1 cellular context compared by ENCODE assay signal in the genomic region with DNA sequence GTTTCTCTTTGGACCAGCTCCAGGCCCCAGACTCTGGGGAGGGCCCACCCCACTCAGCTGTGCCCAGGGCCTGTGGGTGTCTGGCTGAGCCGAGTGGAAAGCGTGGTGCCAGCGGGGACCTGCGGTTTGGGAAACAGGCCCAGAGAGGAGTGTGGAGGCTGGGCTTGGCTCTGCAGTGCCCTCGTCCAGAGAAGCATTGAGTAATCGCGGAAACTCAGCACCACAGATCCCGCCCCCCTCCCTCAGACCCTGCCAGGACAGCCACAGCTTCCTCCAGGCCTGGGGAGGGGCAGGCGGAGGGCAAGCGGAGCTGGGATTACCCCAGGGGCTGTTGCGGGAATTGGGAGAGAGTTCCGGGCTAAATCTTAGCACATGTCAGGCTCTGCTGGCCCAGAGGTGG.
TF ChIP-seq lines count a peak whose summit lies in the region.

No MANE protein-coding gene starts in this region.

TF ChIP-seq in HepG2, 621 proteins besides CTCF, POLR2A, EP300 and RAD21 (continued from another document and continues in another):
- TF ChIP-seq, protein P1, sequence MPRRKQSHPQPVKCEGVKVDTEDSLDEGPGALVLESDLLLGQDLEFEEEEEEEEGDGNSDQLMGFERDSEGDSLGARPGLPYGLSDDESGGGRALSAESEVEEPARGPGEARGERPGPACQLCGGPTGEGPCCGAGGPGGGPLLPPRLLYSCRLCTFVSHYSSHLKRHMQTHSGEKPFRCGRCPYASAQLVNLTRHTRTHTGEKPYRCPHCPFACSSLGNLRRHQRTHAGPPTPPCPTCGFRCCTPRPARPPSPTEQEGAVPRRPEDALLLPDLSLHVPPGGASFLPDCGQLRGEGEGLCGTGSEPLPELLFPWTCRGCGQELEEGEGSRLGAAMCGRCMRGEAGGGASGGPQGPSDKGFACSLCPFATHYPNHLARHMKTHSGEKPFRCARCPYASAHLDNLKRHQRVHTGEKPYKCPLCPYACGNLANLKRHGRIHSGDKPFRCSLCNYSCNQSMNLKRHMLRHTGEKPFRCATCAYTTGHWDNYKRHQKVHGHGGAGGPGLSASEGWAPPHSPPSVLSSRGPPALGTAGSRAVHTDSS (CRISPR knock-in tag; conservative IDR thresholded peaks at IDR 0.05) = no peak
- TF ChIP-seq MAFK (conservative IDR thresholded peaks at IDR 0.05 in 1 of 2, IDR thresholded peaks at IDR 0.05 in 1 of 2; ENCODE audit: low read length in 2 of 2) = no peak
- TF ChIP-seq ZNF557 (CRISPR knock-in tag; IDR thresholded peaks at IDR 0.05) = no peak
- TF ChIP-seq ZSCAN21 (CRISPR knock-in tag; IDR thresholded peaks at IDR 0.05; ENCODE audit: borderline replicate concordance) = no peak
- TF ChIP-seq ZNF691 (CRISPR knock-in tag; IDR thresholded peaks at IDR 0.05; ENCODE audit: borderline replicate concordance, low read depth) = no peak
- TF ChIP-seq, protein P2, sequence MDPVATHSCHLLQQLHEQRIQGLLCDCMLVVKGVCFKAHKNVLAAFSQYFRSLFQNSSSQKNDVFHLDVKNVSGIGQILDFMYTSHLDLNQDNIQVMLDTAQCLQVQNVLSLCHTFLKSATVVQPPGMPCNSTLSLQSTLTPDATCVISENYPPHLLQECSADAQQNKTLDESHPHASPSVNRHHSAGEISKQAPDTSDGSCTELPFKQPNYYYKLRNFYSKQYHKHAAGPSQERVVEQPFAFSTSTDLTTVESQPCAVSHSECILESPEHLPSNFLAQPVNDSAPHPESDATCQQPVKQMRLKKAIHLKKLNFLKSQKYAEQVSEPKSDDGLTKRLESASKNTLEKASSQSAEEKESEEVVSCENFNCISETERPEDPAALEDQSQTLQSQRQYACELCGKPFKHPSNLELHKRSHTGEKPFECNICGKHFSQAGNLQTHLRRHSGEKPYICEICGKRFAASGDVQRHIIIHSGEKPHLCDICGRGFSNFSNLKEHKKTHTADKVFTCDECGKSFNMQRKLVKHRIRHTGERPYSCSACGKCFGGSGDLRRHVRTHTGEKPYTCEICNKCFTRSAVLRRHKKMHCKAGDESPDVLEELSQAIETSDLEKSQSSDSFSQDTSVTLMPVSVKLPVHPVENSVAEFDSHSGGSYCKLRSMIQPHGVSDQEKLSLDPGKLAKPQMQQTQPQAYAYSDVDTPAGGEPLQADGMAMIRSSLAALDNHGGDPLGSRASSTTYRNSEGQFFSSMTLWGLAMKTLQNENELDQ (CRISPR knock-in tag; IDR thresholded peaks at IDR 0.05; ENCODE audit: borderline replicate concordance) = no peak
- TF ChIP-seq CAMTA2 (CRISPR knock-in tag; IDR thresholded peaks at IDR 0.05; ENCODE audit: borderline replicate concordance) = no peak
- TF ChIP-seq, protein P3, sequence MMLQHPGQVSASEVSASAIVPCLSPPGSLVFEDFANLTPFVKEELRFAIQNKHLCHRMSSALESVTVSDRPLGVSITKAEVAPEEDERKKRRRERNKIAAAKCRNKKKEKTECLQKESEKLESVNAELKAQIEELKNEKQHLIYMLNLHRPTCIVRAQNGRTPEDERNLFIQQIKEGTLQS (CRISPR knock-in tag; IDR thresholded peaks at IDR 0.05) = no peak
- TF ChIP-seq GABPA (IDR thresholded peaks at IDR 0.05; ENCODE audit: low read depth, low read length) = no peak
- 0 out of 2 replicates have a peak, but pooled peaks have one; percentile 33 for TF ChIP-seq GABPA (CRISPR knock-in tag; IDR thresholded peaks at IDR 0.05; ENCODE audit: low read depth)
- TF ChIP-seq PAXIP1 (CRISPR knock-in tag; conservative IDR thresholded peaks at IDR 0.05) = 0 out of 2 replicates have a peak, but pooled peaks have one; percentile 17
- TF ChIP-seq HDAC2 (CRISPR knock-in tag; IDR thresholded peaks at IDR 0.05) = no peak
- no peak for TF ChIP-seq YEATS2 (CRISPR knock-in tag; IDR thresholded peaks at IDR 0.05; ENCODE audit: borderline replicate concordance)
- no peak for TF ChIP-seq TFE3 (CRISPR knock-in tag; IDR thresholded peaks at IDR 0.05)
- TF ChIP-seq CREB1 (IDR thresholded peaks at IDR 0.05) = no peak
- no peak for TF ChIP-seq CREB1 (CRISPR knock-in tag; IDR thresholded peaks at IDR 0.05)
- no peak for TF ChIP-seq ZNF737 (CRISPR knock-in tag; IDR thresholded peaks at IDR 0.05; ENCODE audit: borderline replicate concordance)
- peak; percentile 76 for TF ChIP-seq ETV5 (CRISPR knock-in tag; IDR thresholded peaks at IDR 0.05; ENCODE audit: borderline replicate concordance)
- TF ChIP-seq ZNF572 (CRISPR knock-in tag; IDR thresholded peaks at IDR 0.05) = no peak
- no peak for TF ChIP-seq NFAT5 (CRISPR knock-in tag; IDR thresholded peaks at IDR 0.05)
- TF ChIP-seq CHD2 (IDR thresholded peaks at IDR 0.05; ENCODE audit: low read depth, low read length) = no peak
- TF ChIP-seq AGO1 (IDR thresholded peaks at IDR 0.05; ENCODE audit: low read depth, low read length, poor library complexity, severe bottlenecking) = no peak
- TF ChIP-seq ZNF24 (IDR thresholded peaks at IDR 0.05) = no peak
- TF ChIP-seq DDIT3 (CRISPR knock-in tag; IDR thresholded peaks at IDR 0.05) = no peak
- TF ChIP-seq HHEX (CRISPR knock-in tag; IDR thresholded peaks at IDR 0.05) = no peak
- TF ChIP-seq ZNF484 (CRISPR knock-in tag; IDR thresholded peaks at IDR 0.05; ENCODE audit: borderline replicate concordance, low read depth) = no peak
- 0 out of 2 replicates have a peak, but pooled peaks have one; percentile 27 for TF ChIP-seq TFDP2 (CRISPR knock-in tag; IDR thresholded peaks at IDR 0.05)
- TF ChIP-seq SMYD3 (CRISPR knock-in tag; IDR thresholded peaks at IDR 0.05) = no peak
- no peak for TF ChIP-seq ZNF569 (CRISPR knock-in tag; IDR thresholded peaks at IDR 0.05; ENCODE audit: borderline replicate concordance)
- TF ChIP-seq PRDM10 (CRISPR knock-in tag; IDR thresholded peaks at IDR 0.05; ENCODE audit: low read depth) = no peak
- no peak for TF ChIP-seq ZEB1 (IDR thresholded peaks at IDR 0.05; ENCODE audit: insufficient replicate concordance, low read depth)
